ENCODE assay signal across 8 cellular contexts in the genomic region with DNA sequence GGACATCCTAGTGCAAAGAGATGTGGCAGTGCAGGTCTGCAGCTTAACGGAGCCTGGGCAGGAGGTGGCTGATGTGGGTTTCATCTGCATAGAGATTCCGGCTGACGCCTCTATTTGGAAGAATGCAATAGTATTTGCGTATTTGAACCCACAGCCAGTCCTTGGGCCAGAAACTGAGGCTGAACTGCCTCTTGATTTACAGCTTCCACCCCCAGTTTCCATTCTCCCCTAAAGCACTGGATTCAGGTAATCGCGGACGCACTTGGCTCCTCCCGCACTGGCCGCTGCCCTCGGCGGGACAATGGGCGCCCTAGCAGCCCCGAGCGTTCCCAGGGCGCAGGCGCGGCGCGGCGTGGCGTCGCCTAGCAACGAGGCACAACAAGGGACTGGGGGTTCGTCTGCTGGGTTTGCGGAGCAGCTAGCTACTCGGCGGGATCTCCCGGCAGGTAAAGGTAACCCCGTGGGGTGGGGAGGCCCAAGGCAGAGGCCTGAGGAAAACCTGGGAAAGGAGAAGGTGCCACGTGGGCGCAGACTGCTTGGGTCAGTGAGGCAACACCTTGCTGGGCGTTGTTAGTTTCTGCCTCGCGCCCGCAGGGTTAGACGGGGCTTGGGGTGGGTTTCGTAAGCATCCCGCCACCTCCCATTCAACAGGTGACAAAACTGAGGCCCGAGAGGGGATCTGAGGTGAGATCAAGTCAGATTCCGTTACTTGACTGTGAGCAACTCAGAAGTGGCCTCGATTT. TPM values are rescaled to one million over a fixed set of nuclear protein-coding genes. Genes with fewer than 3 reads are reported as not detected.
DNase-seq lines count a peak whose midpoint lies in the region; ATAC-seq and TF ChIP-seq lines count a peak whose summit lies in the region.

A gene with protein sequence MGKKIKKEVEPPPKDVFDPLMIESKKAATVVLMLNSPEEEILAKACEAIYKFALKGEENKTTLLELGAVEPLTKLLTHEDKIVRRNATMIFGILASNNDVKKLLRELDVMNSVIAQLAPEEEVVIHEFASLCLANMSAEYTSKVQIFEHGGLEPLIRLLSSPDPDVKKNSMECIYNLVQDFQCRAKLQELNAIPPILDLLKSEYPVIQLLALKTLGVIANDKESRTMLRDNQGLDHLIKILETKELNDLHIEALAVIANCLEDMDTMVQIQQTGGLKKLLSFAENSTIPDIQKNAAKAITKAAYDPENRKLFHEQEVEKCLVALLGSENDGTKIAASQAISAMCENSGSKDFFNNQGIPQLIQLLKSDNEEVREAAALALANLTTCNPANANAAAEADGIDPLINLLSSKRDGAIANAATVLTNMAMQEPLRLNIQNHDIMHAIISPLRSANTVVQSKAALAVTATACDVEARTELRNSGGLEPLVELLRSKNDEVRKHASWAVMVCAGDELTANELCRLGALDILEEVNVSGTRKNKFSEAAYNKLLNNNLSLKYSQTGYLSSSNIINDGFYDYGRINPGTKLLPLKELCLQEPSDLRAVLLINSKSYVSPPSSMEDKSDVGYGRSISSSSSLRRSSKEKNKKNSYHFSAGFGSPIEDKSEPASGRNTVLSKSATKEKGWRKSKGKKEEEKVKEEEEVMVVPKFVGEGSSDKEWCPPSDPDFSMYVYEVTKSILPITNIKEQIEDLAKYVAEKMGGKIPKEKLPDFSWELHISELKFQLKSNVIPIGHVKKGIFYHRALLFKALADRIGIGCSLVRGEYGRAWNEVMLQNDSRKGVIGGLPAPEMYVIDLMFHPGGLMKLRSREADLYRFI (plus strand): TSS at position 393 of the 743 bp plus-strand sequence. CDS start 3,944 bp downstream, outside the sequence.

- H3K4me1 ChIP-seq in right lobe of liver = peaks cover 0 to 9% (median 0%) of the 10 kb centered on the region in 4 donors

- H3K27ac ChIP-seq in dorsolateral prefrontal cortex (peak within 1 kb of the TSS in 43 of 59 donors; percentile 7 to 77 (median 57)), right lobe of liver (no peak within 1 kb of the TSS)

- TF ChIP-seq CTCF in GM20000 (IDR thresholded peaks at IDR 0.05; ENCODE audit: extremely low read depth, missing control alignments) (no peak), dorsolateral prefrontal cortex (IDR thresholded peaks at IDR 0.05 in 54 of 56, conservative IDR thresholded peaks at IDR 0.05 in 2 of 56; ENCODE audit: low read depth in 1 of 56, partially characterized antibody in 56 of 56) (peak in 2 of 56 donors; percentile 12 to 32), right lobe of liver (IDR thresholded peaks at IDR 0.05) (no peak)

- H3K36me3 ChIP-seq in right lobe of liver = no peaks in the 10 kb centered on the region

- H3K27ac Mint-ChIP-seq in IgD-negative memory B cell = peak within 1 kb of the TSS in 2 of 3 donors; percentile 60 to 80
- peak within 1 kb of the TSS; percentile 40 for H3K27ac Mint-ChIP-seq in activated CD4-positive, alpha-beta T cell treated with anti-CD3 and anti-CD28 coated beads, Interleukin-2, amount 10 ng/mL, durations not matched to agents 24 days and 14 days

- H3K4me1 Mint-ChIP-seq in IgD-negative memory B cell = peaks cover 13 to 17% (median 17%) of the 10 kb centered on the region in 3 donors
- no peaks in the 10 kb centered on the region for H3K4me1 Mint-ChIP-seq in activated CD4-positive, alpha-beta T cell treated with anti-CD3 and anti-CD28 coated beads, Interleukin-2, amount 10 ng/mL, durations not matched to agents 24 days and 14 days

- peak; percentile 77 to 88 (median 84) for ATAC-seq in right lobe of liver

- peaks cover 0 to 3% (median 0%) of the 10 kb centered on the region in 45 donors for H3K27me3 ChIP-seq in dorsolateral prefrontal cortex
- H3K27me3 ChIP-seq in right lobe of liver = no peaks in the 10 kb centered on the region

- peak within 1 kb of the TSS; percentile 44 to 77 (median 63) for H3K4me3 ChIP-seq in dorsolateral prefrontal cortex
- peak within 1 kb of the TSS; percentile 1 to 45 (median 6) for H3K4me3 ChIP-seq in right lobe of liver

- peaks cover 0 to 6% (median 0%) of the 10 kb centered on the region in 3 donors for H3K9me3 Mint-ChIP-seq in IgD-negative memory B cell
- H3K9me3 Mint-ChIP-seq in activated CD4-positive, alpha-beta T cell treated with anti-CD3 and anti-CD28 coated beads, Interleukin-2, amount 10 ng/mL, durations not matched to agents 24 days and 14 days = no peaks in the 10 kb centered on the region

- no peaks in the 10 kb centered on the region for H3K36me3 Mint-ChIP-seq in IgD-negative memory B cell
- H3K36me3 Mint-ChIP-seq in activated CD4-positive, alpha-beta T cell treated with anti-CD3 and anti-CD28 coated beads, Interleukin-2, amount 10 ng/mL, durations not matched to agents 24 days and 14 days (ENCODE audit: low read depth) = no peaks in the 10 kb centered on the region

- H3K4me3 Mint-ChIP-seq in IgD-negative memory B cell = peak within 1 kb of the TSS in 1 of 4 donors; percentile 25
- no peak within 1 kb of the TSS for H3K4me3 Mint-ChIP-seq in activated CD4-positive, alpha-beta T cell treated with anti-CD3 and anti-CD28 coated beads, Interleukin-2, amount 10 ng/mL, durations not matched to agents 24 days and 14 days

- no peaks in the 10 kb centered on the region for H3K9me3 ChIP-seq in right lobe of liver

- DNase-seq in CD1c-positive myeloid dendritic cell (ENCODE audit: extremely low spot score) (peak; percentile 54), GM20000 (ENCODE audit: low spot score) (peak; percentile 53), dorsolateral prefrontal cortex (peak; percentile 15 to 88 (median 70)), right lobe of liver (peak; percentile 56 to 64 (median 58)), DMS79 treated with DMSO at 0.1 percent for 48 hours (lab: John Stamatoyannopoulos, UW) (no peak)
- peak; percentile 86 for DNase-seq in activated CD4-positive, alpha-beta T cell treated with anti-CD3 and anti-CD28 coated beads, Interleukin-2, amount 10 ng/mL, durations not matched to agents 24 days and 14 days
- peak; percentile 64 for DNase-seq in stimulated activated CD4-positive, alpha-beta T cell treated with anti-CD3 and anti-CD28 coated beads, Interleukin-4, amount 100 ng/mL, for 24 hours

- WGBS in right lobe of liver (ENCODE audit: insufficient coverage, low coverage, low lambda C conversion rate, missing lambda C conversion rate) = 9% methylated on average over 28 of the region's 41 CpGs

- H3K27me3 Mint-ChIP-seq in IgD-negative memory B cell = no peaks in the 10 kb centered on the region
- peaks cover 5% of the 10 kb centered on the region for H3K27me3 Mint-ChIP-seq in activated CD4-positive, alpha-beta T cell treated with anti-CD3 and anti-CD28 coated beads, Interleukin-2, amount 10 ng/mL, durations not matched to agents 24 days and 14 days

- intact Hi-C loops in activated CD4-positive, alpha-beta T cell treated with anti-CD3 and anti-CD28 coated beads, Interleukin-2, amount 10 ng/mL, durations not matched to agents 24 days and 14 days (cut with micrococcal nuclease) = no loop called here
- intact Hi-C loops in dorsolateral prefrontal cortex (cut with DNase I) (no loop called here), right lobe of liver (cut with DNase I) (no loop called here)

- no peak for TF ChIP-seq POLR2A in right lobe of liver (IDR thresholded peaks at IDR 0.05)

RNA-seq across cellular contexts. Expression of the gene that starts here (rescaled TPM):
- polyA plus RNA-seq in IgD-negative memory B cell = 0.10 TPM
- not detected in 2 replicates for total RNA-seq in activated CD4-positive, alpha-beta T cell treated with anti-CD3 and anti-CD28 coated beads, Interleukin-2, amount 10 ng/mL, durations not matched to agents 24 days and 14 days
- total RNA-seq in dorsolateral prefrontal cortex = 10 to 100 TPM in 1 of 120 experiments, 1 to 10 TPM in 119; 1.0 to 11.9 (median 3.5) TPM
- total RNA-seq in right lobe of liver = not detected

Comparison
In these comparisons a context has a peak if more than half of its experiments do, and no peak if none do; other contexts are left out.
1. Peak in DNase-seq in activated CD4-positive, alpha-beta T cell treated with anti-CD3 and anti-CD28 coated beads, Interleukin-2, amount 10 ng/mL, durations not matched to agents 24 days and 14 days; RNA of the gene not detected or under 1 TPM.
2. Peak in DNase-seq, ATAC-seq and H3K4me3 ChIP-seq in right lobe of liver; RNA of the gene not detected or under 1 TPM.
3. H3K27ac ChIP-seq: peak in dorsolateral prefrontal cortex (43 of 59); none in right lobe of liver (0 of 3).